Comparison of ENCODE assay signal across 5 cellular contexts in genomic region chr3:135368781-135369180, GRCh38.
"Had no signal": no experiment of that assay in that cellular context is flagged by ENCODE, and none has a peak within 500 bp of the region (broad histone marks: within the 10 kb centered on the region; RNA-seq: fewer than 3 reads in every experiment).

No MANE protein-coding gene starts in this region.

- H3K4me3 ChIP-seq: GM23338 had no signal

- H3K36me3 Mint-ChIP-seq: IgD-negative memory B cell had no signal

- H3K27me3 Mint-ChIP-seq: IgD-negative memory B cell had no signal

- ATAC-seq: HepG2 had no signal

- DNase-seq: HCEC 1CT had no signal

- H3K27ac Mint-ChIP-seq: GM23338 had no signal

- H3K4me3 Mint-ChIP-seq: GM23338, H9, IgD-negative memory B cell had no signal

- H3K9me3 Mint-ChIP-seq: GM23338, H9, IgD-negative memory B cell had no signal
